8 cellular contexts compared by ENCODE assay signal in genomic region chr6:33199687-33200233, GRCh38. TPM values are rescaled to one million over a fixed set of nuclear protein-coding genes. Genes with fewer than 3 reads are reported as not detected.
DNase-seq lines count a peak whose midpoint lies in the region; ATAC-seq and TF ChIP-seq lines count a peak whose summit lies in the region.

No MANE protein-coding gene starts in this region.

- peak; percentile 22 for ATAC-seq in GM21529 (IDR thresholded peaks at IDR 0.05; ENCODE audit: unreplicated experiment)
- peak; percentile 24 to 38 (median 30) for ATAC-seq in T-cell (replicated peaks in 1 of 4)

- H3K27ac ChIP-seq in DOHH2 (ENCODE audit: low read depth, low read length) (peak overlapping the region; percentile 87), KOPT-K1 (ENCODE audit: low read depth, low read length, poor library complexity, severe bottlenecking) (peak overlapping the region; percentile 96)

- peak overlapping the region; percentile 91 for H3K4me3 ChIP-seq in DOHH2 (ENCODE audit: low read length)

- H3K4me1 Mint-ChIP-seq in T-cell: peaks cover 66 to 68% (median 68%) of the 10 kb centered on the region in 3 donors
- H3K4me1 Mint-ChIP-seq in brain: peaks cover 73% of the 10 kb centered on the region

- H4K20me1 ChIP-seq in DOHH2 (ENCODE audit: control insufficient read depth, insufficient read depth, low read depth, low read length): 0 out of 2 replicates have a peak, but pooled peaks cover 4% of the 10 kb centered on the region

- CTCF ChIA-PET in T-cell (lab: Charles Lee): interaction anchor here in 1 of 2 donors (0.7 kb wide), 1 partner anchor 97 kb away, joined by 6 read pairs; no protein-coding TSS in a partner anchor

- H3K79me2 ChIP-seq in DOHH2 (ENCODE audit: control insufficient read depth, low read length): peaks cover 54% of the 10 kb centered on the region

- no peaks in the 10 kb centered on the region for H3K27me3 Mint-ChIP-seq in T-cell
- H3K27me3 Mint-ChIP-seq in brain: peaks cover 15% of the 10 kb centered on the region

- DNase-seq in T-cell (peak in 20 of 34 experiments; percentile 34 to 67 (median 53)), islet precursor cell (peak; percentile 96), kidney glomerular epithelial cell (lab: John Stamatoyannopoulos, UW) (no peak)
- peak; percentile 77 for DNase-seq in stimulated activated CD4-positive, alpha-beta T cell treated with anti-CD3 and anti-CD28 coated beads, Interleukin-1b, Interleukin-23, amount 100 ng/mL, for 48 hours

- H3K4me1 ChIP-seq in DOHH2 (ENCODE audit: control insufficient read depth, low read length): peaks cover 48% of the 10 kb centered on the region

- H3K9me3 ChIP-seq in DOHH2 (ENCODE audit: control insufficient read depth, insufficient read depth, low read length) (no peaks in the 10 kb centered on the region), KOPT-K1 (ENCODE audit: insufficient read depth, low read length, poor library complexity, severe bottlenecking) (no peaks in the 10 kb centered on the region)

- POLR2A ChIA-PET in T-cell (lab: Charles Lee): interaction anchor here in 1 of 2 donors (0.7 kb wide), 1 partner anchor 17 kb away, joined by 9 read pairs; no protein-coding TSS in a partner anchor

- H3K9me2 ChIP-seq in DOHH2 (replicated peaks; ENCODE audit: control insufficient read depth, low read length): no peaks in the 10 kb centered on the region

- H3K9me3 Mint-ChIP-seq in T-cell (no peaks in the 10 kb centered on the region), brain (peaks cover 0 to 3% (median 0%) of the 10 kb centered on the region in 5 experiments)

- H3K27ac Mint-ChIP-seq in T-cell: peak overlapping the region; percentile 83 to 91
- H3K27ac Mint-ChIP-seq in brain: peak overlapping the region; percentile 92 to 99 (median 94)

- TF ChIP-seq CTCF in DOHH2 (IDR thresholded peaks at IDR 0.05; ENCODE audit: low read depth, low read length, poor library complexity, severe bottlenecking): no peak
- TF ChIP-seq CTCF in brain (conservative IDR thresholded peaks at IDR 0.05): no peak

- H3K4me3 Mint-ChIP-seq in T-cell: peak overlapping the region; percentile 88 to 99 (median 97)
- peak overlapping the region; percentile 95 to 100 (median 99) for H3K4me3 Mint-ChIP-seq in brain

- peaks cover 13% of the 10 kb centered on the region for H3F3A ChIP-seq in DOHH2 (ENCODE audit: control insufficient read depth, insufficient read depth)

- peak overlapping the region; percentile 98 for H3K4me2 ChIP-seq in DOHH2 (ENCODE audit: low read length)

- H3K36me3 ChIP-seq in DOHH2 (ENCODE audit: control insufficient read depth, low read length): peaks cover 68% of the 10 kb centered on the region
- H3K36me3 ChIP-seq in KOPT-K1 (ENCODE audit: insufficient read depth, low read length): peaks cover 53% of the 10 kb centered on the region

- no peaks in the 10 kb centered on the region for H3K27me3 ChIP-seq in DOHH2 (ENCODE audit: control insufficient read depth, low read length)

- H3K36me3 Mint-ChIP-seq in T-cell: peaks cover 47% of the 10 kb centered on the region
- peaks cover 46% of the 10 kb centered on the region for H3K36me3 Mint-ChIP-seq in brain

RNA-seq across cellular contexts. Expression of gene RXRB, which starts 0.7 kb away (rescaled TPM):
- total RNA-seq in T-cell: 100 to 1,000 TPM in 2 of 5 donors, 10 to 100 TPM in 3; 65.5 to 104 (median 96.4) TPM
- polyA plus RNA-seq in brain (ENCODE audit: insufficient read depth, low read depth, low replicate concordance): 63.3 TPM

RNA-seq across cellular contexts. Expression of gene SLC39A7, which starts 0.9 kb away (rescaled TPM):
- total RNA-seq in T-cell: 10 to 100 TPM; 19.1 to 44.0 (median 41.3) TPM
- 114 TPM for polyA plus RNA-seq in brain (ENCODE audit: insufficient read depth, low read depth, low replicate concordance)

RNA-seq across cellular contexts. Expression of gene HSD17B8, which starts 4.7 kb away (rescaled TPM):
- 10 to 100 TPM; 13.9 to 27.7 (median 24.4) TPM for total RNA-seq in T-cell
- 23.3 TPM for polyA plus RNA-seq in brain (ENCODE audit: insufficient read depth, low read depth, low replicate concordance)

RNA-seq across cellular contexts. Expression of gene COL11A2, which starts 7.5 kb away (rescaled TPM):
- 1 to 10 TPM; 1.3 to 9.7 (median 2.7) TPM for total RNA-seq in T-cell
- polyA plus RNA-seq in brain (ENCODE audit: insufficient read depth, low read depth, low replicate concordance): 1.2 TPM

RNA-seq across cellular contexts. Expression of gene RING1, which starts 8.5 kb away (rescaled TPM):
- 10 to 100 TPM; 37.7 to 43.8 (median 42.6) TPM for total RNA-seq in T-cell
- 78.8 TPM for polyA plus RNA-seq in brain (ENCODE audit: insufficient read depth, low read depth, low replicate concordance)
